ENCODE assay signal across 24 cellular contexts in the genomic region with DNA sequence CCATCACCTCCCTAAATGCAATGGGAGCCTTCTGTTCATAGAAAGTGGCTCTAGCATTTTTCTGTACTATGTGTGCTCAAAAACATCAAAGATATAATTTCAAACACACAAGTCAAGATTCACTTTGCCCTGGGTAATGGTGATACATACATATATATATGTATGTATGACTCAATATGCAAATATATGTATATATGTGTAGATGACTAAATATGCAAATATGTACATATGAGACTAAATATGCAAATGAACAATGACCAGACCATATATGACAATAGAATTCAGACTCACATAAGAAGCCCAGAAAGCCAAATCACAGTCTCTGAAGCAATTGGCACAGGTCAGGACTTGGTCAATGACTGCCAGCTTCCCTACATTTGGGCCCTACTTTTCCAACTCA.
"Had no signal": no experiment of that assay in that cellular context is flagged by ENCODE, and none has a peak within 500 bp of the region (broad histone marks: within the 10 kb centered on the region; RNA-seq: fewer than 3 reads in every experiment).

No MANE protein-coding gene starts in this region.

- H3K9me3 Mint-ChIP-seq: activated T-helper 1 cell treated with anti-CD3 and anti-CD28 coated beads, Interleukin-12 subunit alpha, Interleukin-12 subunit beta, Interleukin-2, Interleukin-4 antibody, amounts not matched to agents 30 ng/mL and 10 ng/mL and 1 ng/mL, durations not matched to agents 14 hours and 24 hours and 36 hours had no signal

- H3K4me3 ChIP-seq: gastrocnemius medialis, left lung, mucosa of descending colon, thyroid gland, upper lobe of left lung, vagina had no signal

- DNase-seq: activated CD4-positive, alpha-beta T cell treated with anti-CD3 and anti-CD28 coated beads, Interleukin-2, amount 50 U/mL, for 1 hour; activated CD4-positive, CD25-positive, alpha-beta regulatory T cell treated with anti-CD3 and anti-CD28 coated beads, Interleukin-2, amount 50 U/mL, for 72 hours; activated gamma-delta T cell; activated T-cell treated with anti-CD3 and anti-CD28 coated beads for 4 hours; anterior cingulate cortex; dermis blood vessel endothelial cell; effector CD4-positive, alpha-beta T cell; gastrocnemius medialis; glutamatergic neuron; left lung; mucosa of descending colon; posterior cingulate gyrus; right cardiac atrium; stimulated activated CD4-positive, alpha-beta T cell treated with anti-CD3 and anti-CD28 coated beads, Interleukin-15, amount 100 ng/mL, for 24 hours; stimulated activated CD4-positive, alpha-beta T cell treated with anti-CD3 and anti-CD28 coated beads, Interleukin-2, amount 100 ng/mL, for 24 hours; stimulated activated naive CD4-positive, alpha-beta T cell treated with Interleukin-2 at 50 U/mL for 16 hours; T-helper 2 cell; thyroid gland; upper lobe of left lung had no signal

- H3K27me3 Mint-ChIP-seq: activated naive CD8-positive, alpha-beta T cell had no signal

- H3K4me1 ChIP-seq: thyroid gland had no signal

- H3K36me3 ChIP-seq: gastrocnemius medialis, left lung, thyroid gland, upper lobe of left lung, vagina had no signal

- H3K27ac Mint-ChIP-seq: activated naive CD8-positive, alpha-beta T cell; activated T-helper 1 cell treated with anti-CD3 and anti-CD28 coated beads, Interleukin-12 subunit alpha, Interleukin-12 subunit beta, Interleukin-2, Interleukin-4 antibody, amounts not matched to agents 30 ng/mL and 10 ng/mL and 1 ng/mL, durations not matched to agents 14 hours and 24 hours and 36 hours had no signal

- H3K4me1 Mint-ChIP-seq: nephron had no signal

- H3K27ac ChIP-seq: epithelial cell of prostate, gastrocnemius medialis, left lung, thyroid gland, vagina had no signal

- ATAC-seq: gastrocnemius medialis, left lung, mucosa of descending colon had no signal

- H3K4me3 Mint-ChIP-seq: activated naive CD8-positive, alpha-beta T cell; activated T-helper 1 cell treated with anti-CD3 and anti-CD28 coated beads, Interleukin-12 subunit alpha, Interleukin-12 subunit beta, Interleukin-2, Interleukin-4 antibody, amounts not matched to agents 30 ng/mL and 10 ng/mL and 1 ng/mL, durations not matched to agents 14 hours and 24 hours and 36 hours; nephron had no signal

- H3K9me3 ChIP-seq: gastrocnemius medialis, left lung, mucosa of descending colon, thyroid gland, upper lobe of left lung, vagina had no signal

- H3K27me3 ChIP-seq: gastrocnemius medialis, left lung, thyroid gland, upper lobe of left lung, vagina had no signal
